20 cellular contexts compared by ENCODE assay signal in genomic region chr3:156522673-156523072, GRCh38.
"Had no signal": no experiment of that assay in that cellular context is flagged by ENCODE, and none has a peak within 500 bp of the region (broad histone marks: within the 10 kb centered on the region; RNA-seq: fewer than 3 reads in every experiment).

No MANE protein-coding gene starts in this region.

- H3K27me3 ChIP-seq: cardiac muscle cell, esophagus squamous epithelium, testis, upper lobe of right lung had no signal

- ATAC-seq: activated CD8-positive, alpha-beta T cell treated with anti-CD3 and anti-CD28 coated beads for 36 hours; activated naive CD8-positive, alpha-beta T cell treated with anti-CD3 and anti-CD28 coated beads, Interleukin-2, amount 50 U/mL, for 24 hours; left colon; stimulated activated naive CD8-positive, alpha-beta T cell treated with anti-CD3 and anti-CD28 coated beads, Interleukin-15, amount 100 ng/mL, for 72 hours; upper lobe of right lung had no signal

- H3K36me3 ChIP-seq: cardiac muscle cell, esophagus squamous epithelium, upper lobe of right lung had no signal

- H3K27ac ChIP-seq: cardiac muscle cell, esophagus squamous epithelium, skin epidermis, testis, upper lobe of right lung, VCaP had no signal

- H3K4me1 ChIP-seq: upper lobe of right lung had no signal

- H3K4me3 ChIP-seq: cardiac muscle cell, esophagus squamous epithelium, lung, skin epidermis, testis, upper lobe of right lung had no signal

- DNase-seq: activated CD4-positive, alpha-beta T cell treated with anti-CD3 and anti-CD28 coated beads for 4 hours; activated CD8-positive, alpha-beta memory T cell treated with anti-CD3 and anti-CD28 coated beads, Interleukin-2, amount 50 U/mL, for 4 hours; activated CD8-positive, alpha-beta T cell treated with anti-CD3 and anti-CD28 coated beads for 36 hours; activated naive CD4-positive, alpha-beta T cell; activated naive CD8-positive, alpha-beta T cell treated with anti-CD3 and anti-CD28 coated beads, Interleukin-2, amount 50 U/mL, for 24 hours; esophagus squamous epithelium; foreskin melanocyte; head of caudate nucleus; left colon; midbrain; naive B cell; retina; stimulated activated CD4-positive, alpha-beta T cell treated with anti-CD3 and anti-CD28 coated beads, Interleukin-4, amount 100 ng/mL, for 4 hours; stimulated activated naive CD8-positive, alpha-beta T cell treated with anti-CD3 and anti-CD28 coated beads, Interleukin-15, amount 100 ng/mL, for 72 hours; testis; upper lobe of right lung had no signal

- H3K9me3 ChIP-seq: esophagus squamous epithelium, testis, upper lobe of right lung had no signal
